Comparison of ENCODE assay signal across 8 cellular contexts in genomic region chr1:107787299-107787698, GRCh38.
A peak's percentile ranks its signal among the peaks of the same experiment; 100 is the strongest.
DNase-seq lines count a peak whose midpoint lies in the region; ATAC-seq and TF ChIP-seq lines count a peak whose summit lies in the region.

No MANE protein-coding gene starts in this region.

- no peak for TF ChIP-seq CTCF in RWPE2 (IDR thresholded peaks at IDR 0.05; ENCODE audit: poor library complexity, severe bottlenecking)
- no peak for TF ChIP-seq CTCF in CD14-positive monocyte (IDR thresholded peaks at IDR 0.05)

- POLR2A ChIA-PET in CD8-positive, alpha-beta memory T cell (lab: Charles Lee): no interaction called here

- no peaks in the 10 kb centered on the region for H3K9me3 Mint-ChIP-seq in CD8-positive, alpha-beta memory T cell
- H3K9me3 Mint-ChIP-seq in CD14-positive monocyte: peaks cover 0 to 3% (median 0%) of the 10 kb centered on the region in 7 donors

- no peaks in the 10 kb centered on the region for H3K36me3 ChIP-seq in CD8-positive, alpha-beta memory T cell (ENCODE audit: insufficient read depth, low read length)
- H3K36me3 ChIP-seq in RWPE2 (ENCODE audit: low read depth): no peaks in the 10 kb centered on the region

- ATAC-seq in GM19351 (IDR thresholded peaks at IDR 0.05; ENCODE audit: unreplicated experiment): peak; percentile 52
- peak; percentile 31; the same call in 1 of the 3 replicates for ATAC-seq in RWPE2 (ENCODE audit: low read depth)
- ATAC-seq in GM21576 (IDR thresholded peaks at IDR 0.05; ENCODE audit: unreplicated experiment): no peak
- no peak for ATAC-seq in HG02840 (IDR thresholded peaks at IDR 0.05; ENCODE audit: low FRiP score, unreplicated experiment)

- H3K4me1 Mint-ChIP-seq in CD8-positive, alpha-beta memory T cell: peaks cover 68 to 74% (median 69%) of the 10 kb centered on the region in 3 donors
- peaks cover 62% of the 10 kb centered on the region for H3K4me1 Mint-ChIP-seq in CD14-positive monocyte

- peak overlapping the region; percentile 19 to 83 (median 73) for H3K4me3 Mint-ChIP-seq in CD8-positive, alpha-beta memory T cell
- no peak overlapping the region for H3K4me3 Mint-ChIP-seq in CD14-positive monocyte

- no peak overlapping the region for H3K4me3 ChIP-seq in CD8-positive, alpha-beta memory T cell (ENCODE audit: low read length)
- no peak overlapping the region for H3K4me3 ChIP-seq in RWPE2 (ENCODE audit: severe bottlenecking)

- no peaks in the 10 kb centered on the region for H3K27me3 Mint-ChIP-seq in CD8-positive, alpha-beta memory T cell
- H3K27me3 Mint-ChIP-seq in CD14-positive monocyte (ENCODE audit: low read depth in 3 of 3): no peaks in the 10 kb centered on the region

- peak overlapping the region; percentile 58 for H3K27ac ChIP-seq in CD8-positive, alpha-beta memory T cell (ENCODE audit: low read depth, low read length)
- H3K27ac ChIP-seq in RWPE2 (ENCODE audit: poor library complexity, severe bottlenecking): no peak overlapping the region

- H3K4me1 ChIP-seq in CD8-positive, alpha-beta memory T cell (ENCODE audit: insufficient read depth, low read length): peaks cover 46% of the 10 kb centered on the region
- H3K4me1 ChIP-seq in RWPE2 (ENCODE audit: insufficient read depth, poor library complexity, severe bottlenecking): no peaks in the 10 kb centered on the region

- intact Hi-C loops in CD14-positive monocyte (cut with micrococcal nuclease): loop anchor here (10.0 kb wide), 2 partner anchors 178 to 258 kb away; partner anchors contain the start of gene VAV3 (in 1 of the 2)

- H3K27me3 ChIP-seq in CD8-positive, alpha-beta memory T cell (ENCODE audit: insufficient read depth, low read length, poor library complexity, severe bottlenecking): no peaks in the 10 kb centered on the region
- H3K27me3 ChIP-seq in RWPE2 (ENCODE audit: insufficient read depth, poor library complexity, severe bottlenecking): no peaks in the 10 kb centered on the region

- DNase-seq in CD8-positive, alpha-beta memory T cell: peak in 1 of 5 donors; percentile 12
- DNase-seq in RWPE2 (ENCODE audit: low spot score) (no peak), iPS-NIHi11 (ENCODE audit: low spot score) (peak; percentile 14), CD14-positive monocyte (ENCODE audit: low spot score) (no peak), GM03348 (ENCODE audit: low spot score) (no peak)

- CTCF ChIA-PET in CD8-positive, alpha-beta memory T cell (lab: Charles Lee): interaction anchor here (1.3 to 13.5 kb wide), 3 partner anchors 68 to 339 kb away, joined by 3 to 243 read pairs (median 3); partner anchors contain the start of gene VAV3

- peak overlapping the region; percentile 88 to 97 (median 94) for H3K27ac Mint-ChIP-seq in CD8-positive, alpha-beta memory T cell
- peak overlapping the region in 3 of 7 donors; percentile 7 to 71 (median 51) for H3K27ac Mint-ChIP-seq in CD14-positive monocyte

- H3K9me3 ChIP-seq in CD8-positive, alpha-beta memory T cell (ENCODE audit: low read length): no peaks in the 10 kb centered on the region
- H3K9me3 ChIP-seq in RWPE2 (ENCODE audit: severe bottlenecking): no peaks in the 10 kb centered on the region

- H3K36me3 Mint-ChIP-seq in CD8-positive, alpha-beta memory T cell: no peaks in the 10 kb centered on the region
- peaks cover 0 to 3% of the 10 kb centered on the region in 2 donors for H3K36me3 Mint-ChIP-seq in CD14-positive monocyte

Comparison
In these comparisons a context has a peak if more than half of its experiments do, and no peak if none do; other contexts are left out.
1. H3K4me3 Mint-ChIP-seq: peak in CD8-positive, alpha-beta memory T cell (7 of 7); none in CD14-positive monocyte (0 of 2).
2. ATAC-seq: peak in GM19351 (single experiment) and RWPE2 (single experiment); none in GM21576 (single experiment) and HG02840 (single experiment).